In genomic region chr9:82466616-82467251, GRCh38 we compare ENCODE assay signal across 14 cellular contexts.
DNase-seq lines count a peak whose midpoint lies in the region; ATAC-seq, FAIRE-seq and TF ChIP-seq lines count a peak whose summit lies in the region.
"Had no signal": no experiment of that assay in that cellular context is flagged by ENCODE, and none has a peak within 500 bp of the region (broad histone marks: within the 10 kb centered on the region; RNA-seq: fewer than 3 reads in every experiment).

No MANE protein-coding gene starts in this region.

- H3K27me3 ChIP-seq in astrocyte (ENCODE audit: insufficient read depth, low read length) = no peaks in the 10 kb centered on the region
- no peaks in the 10 kb centered on the region for H3K27me3 ChIP-seq in thoracic aorta (replicated peaks; ENCODE audit: insufficient read depth)
- H3K27me3 ChIP-seq: tibial artery had no signal

- no peak overlapping the region for H3K4me2 ChIP-seq in astrocyte (ENCODE audit: low read length)

- ATAC-seq in thoracic aorta (ENCODE audit: insufficient number of reproducible peaks, low FRiP score, low read depth) = no peak
- ATAC-seq in HG02973 (IDR thresholded peaks at IDR 0.05; ENCODE audit: unreplicated experiment) = no peak

- H3K27me3 Mint-ChIP-seq in astrocyte (ENCODE audit: low read depth, unreplicated experiment) = no peaks in the 10 kb centered on the region
- H3K27me3 Mint-ChIP-seq: dendritic cell treated with granulocyte-macrophage colony-stimulating factor and Interleukin-4, amounts not matched to agents 40 ng/mL and 50 ng/mL, for 4 days had no signal

- H3K27ac Mint-ChIP-seq in astrocyte (ENCODE audit: unreplicated experiment) = no peak overlapping the region
- H3K27ac Mint-ChIP-seq: dendritic cell treated with granulocyte-macrophage colony-stimulating factor and Interleukin-4, amounts not matched to agents 40 ng/mL and 50 ng/mL, for 4 days had no signal

- no peak overlapping the region for H2AFZ ChIP-seq in astrocyte (ENCODE audit: low read depth, low read length)

- no peaks in the 10 kb centered on the region for H3K79me2 ChIP-seq in astrocyte (ENCODE audit: insufficient read depth, low read length)

- H3K9me3 ChIP-seq in astrocyte (ENCODE audit: insufficient read depth, low read depth, low read length) (no peaks in the 10 kb centered on the region), thoracic aorta (no peaks in the 10 kb centered on the region)
- H3K9me3 ChIP-seq: tibial artery had no signal

- H3K36me3 ChIP-seq in astrocyte (ENCODE audit: insufficient read depth, low read length) (no peaks in the 10 kb centered on the region), thoracic aorta (no peaks in the 10 kb centered on the region)
- H3K36me3 ChIP-seq: tibial artery had no signal

- no peak overlapping the region for H3K9ac ChIP-seq in astrocyte (ENCODE audit: low read length)

- peak; percentile 9 for TF ChIP-seq CTCF in astrocyte (IDR thresholded peaks at IDR 0.05; ENCODE audit: insufficient read depth, low read depth, low read length)
- peak; percentile 44 for TF ChIP-seq CTCF in thoracic aorta (IDR thresholded peaks at IDR 0.05)

- H3K9me3 Mint-ChIP-seq in astrocyte (ENCODE audit: unreplicated experiment) = no peaks in the 10 kb centered on the region

- H3K36me3 Mint-ChIP-seq in astrocyte (ENCODE audit: low read depth, unreplicated experiment) = no peaks in the 10 kb centered on the region

- H3K4me1 ChIP-seq in astrocyte (ENCODE audit: insufficient read depth, low read length) (no peaks in the 10 kb centered on the region), thoracic aorta (ENCODE audit: control insufficient read depth in 1 of 2, low read depth in 2 of 2) (no peaks in the 10 kb centered on the region)
- H3K4me1 ChIP-seq: tibial artery had no signal

- DNase-seq in DMS53 (lab: John Stamatoyannopoulos, UW) (peak; percentile 1), DMS53 treated with DMSO at 0.1 percent for 48 hours (lab: John Stamatoyannopoulos, UW; ENCODE audit: unreplicated experiment) (no peak), astrocyte (ENCODE audit: low read depth) (no peak), iris pigment epithelial cell (ENCODE audit: low read depth) (peak; percentile 25), thoracic aorta (ENCODE audit: low spot score) (no peak), NCI-H2227 treated with DMSO at 0.1 percent for 48 hours (lab: John Stamatoyannopoulos, UW) (no peak)
- DNase-seq in stimulated activated CD4-positive, alpha-beta T cell treated with anti-CD3 and anti-CD28 coated beads, Interleukin-2, amount 100 ng/mL, for 24 hours = no peak
- DNase-seq: NCI-H1417 treated with DMSO at 0.1 percent for 48 hours, tibial artery had no signal

- no peak overlapping the region for H3K4me3 ChIP-seq in astrocyte (ENCODE audit: insufficient read depth, low read depth, low read length)
- peak overlapping the region; percentile 30 for H3K4me3 ChIP-seq in thoracic aorta
- H3K4me3 ChIP-seq: lung had no signal

- H3K27ac ChIP-seq in astrocyte (ENCODE audit: low read depth, low read length) (no peak overlapping the region), thoracic aorta (no peak overlapping the region)
- H3K27ac ChIP-seq: tibial artery had no signal

- H3K4me1 Mint-ChIP-seq in astrocyte (ENCODE audit: low read depth, unreplicated experiment) = no peaks in the 10 kb centered on the region

- no peak overlapping the region for H3K4me3 Mint-ChIP-seq in astrocyte (ENCODE audit: unreplicated experiment)
- H3K4me3 Mint-ChIP-seq: dendritic cell treated with granulocyte-macrophage colony-stimulating factor and Interleukin-4, amounts not matched to agents 40 ng/mL and 50 ng/mL, for 4 days had no signal

- H4K20me1 ChIP-seq in astrocyte (ENCODE audit: insufficient read depth, low read length) = no peaks in the 10 kb centered on the region

- no peak for FAIRE-seq in astrocyte (lab: Jason Lieb, UNC)
- FAIRE-seq: A204.1, GM12892 had no signal

Comparison
In these comparisons a context has a peak if more than half of its experiments do, and no peak if none do; other contexts are left out.
1. DNase-seq: peak in DMS53 (single experiment) and iris pigment epithelial cell (single experiment); none in DMS53 treated with DMSO at 0.1 percent for 48 hours (single experiment), astrocyte (single experiment), thoracic aorta (single experiment), stimulated activated CD4-positive, alpha-beta T cell treated with anti-CD3 and anti-CD28 coated beads, Interleukin-2, amount 100 ng/mL, for 24 hours (0 of 2) and NCI-H2227 treated with DMSO at 0.1 percent for 48 hours (single experiment).